13 cellular contexts compared by ENCODE assay signal in the genomic region with DNA sequence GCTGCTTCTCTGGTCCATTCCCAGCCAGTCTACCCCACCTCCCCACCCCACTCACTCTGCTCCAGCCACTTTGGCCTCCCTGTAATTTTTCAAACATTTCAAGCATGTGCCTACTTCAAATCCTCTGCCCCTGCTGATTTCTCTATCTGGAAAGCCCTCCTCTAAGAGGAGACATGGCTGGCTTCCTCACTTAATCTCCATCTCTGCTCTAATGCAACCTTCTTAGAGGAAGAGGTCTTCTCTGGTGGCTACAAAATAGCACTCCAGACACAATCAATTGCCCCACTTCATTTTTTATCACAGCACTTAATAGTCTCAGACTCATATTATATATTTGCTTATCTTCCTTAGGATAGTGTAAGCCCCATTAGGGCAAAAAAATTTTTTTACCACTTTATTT.
DNase-seq lines count a peak whose midpoint lies in the region; ATAC-seq and TF ChIP-seq lines count a peak whose summit lies in the region.
"Had no signal": no experiment of that assay in that cellular context is flagged by ENCODE, and none has a peak within 500 bp of the region (broad histone marks: within the 10 kb centered on the region; RNA-seq: fewer than 3 reads in every experiment).

No MANE protein-coding gene starts in this region.

- H3K27ac ChIP-seq in OCI-LY7 (ENCODE audit: low read depth, low read length, poor library complexity, severe bottlenecking), result peak overlapping the region; percentile 50
- H3K27ac ChIP-seq: HL-60 had no signal

- no peaks in the 10 kb centered on the region for H3K79me2 ChIP-seq in OCI-LY7 (ENCODE audit: insufficient read depth, low read depth, low read length)

- POLR2A ChIA-PET in OCI-LY7 (lab: Charles Lee), result interaction anchor here (0.5 to 4.5 kb wide), 5 partner anchors 12 to 1506 kb away, joined by 3 to 24 read pairs (median 3); no protein-coding TSS in a partner anchor

- no TSS peak for BruUV-seq in OCI-LY7 (replicated peaks; lab: Mats Ljungman, UMichigan)

- peak overlapping the region; percentile 20 for H3K4me3 ChIP-seq in OCI-LY7 (ENCODE audit: low read depth, low read length, poor library complexity, severe bottlenecking)
- H3K4me3 ChIP-seq: GM23338 had no signal

- CTCF ChIA-PET in OCI-LY7 (lab: Charles Lee; ENCODE audit: unreplicated experiment), result no interaction called here
- CTCF ChIA-PET in activated CD8-positive, alpha-beta memory T cell treated with anti-CD3 and anti-CD28 coated beads, Interleukin-2, amount 10 ng/mL, durations not matched to agents 7 days and 5 days (lab: Charles Lee), result no interaction called here

- no peak overlapping the region for H3K4me3 Mint-ChIP-seq in stimulated activated naive CD8-positive, alpha-beta T cell treated with anti-CD3 and anti-CD28 coated beads, Interleukin-15, amount 100 ng/mL, for 72 hours
- H3K4me3 Mint-ChIP-seq in activated CD8-positive, alpha-beta memory T cell treated with anti-CD3 and anti-CD28 coated beads, Interleukin-2, amount 10 ng/mL, durations not matched to agents 7 days and 5 days, result no peak overlapping the region
- H3K4me3 Mint-ChIP-seq: CD8-positive, alpha-beta memory T cell; GM23338 had no signal

- peaks cover 23% of the 10 kb centered on the region for H3K4me1 Mint-ChIP-seq in stimulated activated naive CD8-positive, alpha-beta T cell treated with anti-CD3 and anti-CD28 coated beads, Interleukin-15, amount 100 ng/mL, for 72 hours
- H3K4me1 Mint-ChIP-seq in activated CD8-positive, alpha-beta memory T cell treated with anti-CD3 and anti-CD28 coated beads, Interleukin-2, amount 10 ng/mL, durations not matched to agents 7 days and 5 days, result peaks cover 24% of the 10 kb centered on the region

- H3K36me3 ChIP-seq in OCI-LY7 (ENCODE audit: insufficient read depth, low read length), result no peaks in the 10 kb centered on the region; the same call in 1 of the 2 replicates
- H3K36me3 ChIP-seq: BE2C had no signal

- TF ChIP-seq CTCF in OCI-LY7 (conservative IDR thresholded peaks at IDR 0.05; ENCODE audit: low read length), result no peak

- no peaks in the 10 kb centered on the region for H3K27me3 Mint-ChIP-seq in stimulated activated naive CD8-positive, alpha-beta T cell treated with anti-CD3 and anti-CD28 coated beads, Interleukin-15, amount 100 ng/mL, for 72 hours
- no peaks in the 10 kb centered on the region for H3K27me3 Mint-ChIP-seq in activated CD8-positive, alpha-beta memory T cell treated with anti-CD3 and anti-CD28 coated beads, Interleukin-2, amount 10 ng/mL, durations not matched to agents 7 days and 5 days

- H3K4me2 ChIP-seq in OCI-LY7 (ENCODE audit: low read length), result peak overlapping the region; percentile 58
- H3K4me2 ChIP-seq: GM23338 had no signal

- H3K9me3 ChIP-seq in OCI-LY7 (ENCODE audit: low read length), result no peaks in the 10 kb centered on the region
- H3K9me3 ChIP-seq: BE2C, Caco-2 had no signal

- H3K36me3 Mint-ChIP-seq in activated CD8-positive, alpha-beta memory T cell treated with anti-CD3 and anti-CD28 coated beads, Interleukin-2, amount 10 ng/mL, durations not matched to agents 7 days and 5 days, result peaks cover 13% of the 10 kb centered on the region

- H3K9me2 ChIP-seq in OCI-LY7 (ENCODE audit: insufficient read depth, low read length), result no peaks in the 10 kb centered on the region

- no peak for DNase-seq in stimulated activated naive CD8-positive, alpha-beta T cell treated with anti-CD3 and anti-CD28 coated beads, Interleukin-15, amount 100 ng/mL, for 72 hours
- no peak for DNase-seq in stimulated activated naive CD8-positive, alpha-beta T cell treated with anti-CD3 and anti-CD28 coated beads, Interleukin-15, Interleukin-2, amounts not matched to agents 100 U/mL and 50 U/mL, for 24 hours
- DNase-seq in KBM-7 (peak; percentile 18), OCI-LY7 (ENCODE audit: low spot score) (peak; percentile 80), putamen (ENCODE audit: low spot score) (no peak)
- DNase-seq in activated CD8-positive, alpha-beta memory T cell treated with anti-CD3 and anti-CD28 coated beads, Interleukin-2, amount 10 ng/mL, durations not matched to agents 7 days and 5 days, result no peak
- no peak for DNase-seq in effector CD8-positive, alpha-beta T cell (lab: John Stamatoyannopoulos, UW)
- DNase-seq: BE2C; Caco-2; CD8-positive, alpha-beta memory T cell; H7 had no signal

- in situ Hi-C loops in KBM-7 (cut with MboI; ENCODE audit: low pct_unique_long_range_greater_than_20kb, low sequenced_read_pairs), result loop anchor here (25.0 kb wide), 1 partner anchor 159 kb away; no protein-coding TSS in a partner anchor

- H3K4me1 ChIP-seq in OCI-LY7 (ENCODE audit: insufficient read depth, low read length, poor library complexity, severe bottlenecking), result peaks cover 32% of the 10 kb centered on the region
- H3K4me1 ChIP-seq: Caco-2 had no signal

- H3K9me3 Mint-ChIP-seq in stimulated activated naive CD8-positive, alpha-beta T cell treated with anti-CD3 and anti-CD28 coated beads, Interleukin-15, amount 100 ng/mL, for 72 hours, result peaks cover 0 to 4% of the 10 kb centered on the region in 2 donors
- no peaks in the 10 kb centered on the region for H3K9me3 Mint-ChIP-seq in activated CD8-positive, alpha-beta memory T cell treated with anti-CD3 and anti-CD28 coated beads, Interleukin-2, amount 10 ng/mL, durations not matched to agents 7 days and 5 days (ENCODE audit: low read depth)
- H3K9me3 Mint-ChIP-seq: CD8-positive, alpha-beta memory T cell; GM23338 had no signal

- H4K20me1 ChIP-seq in OCI-LY7 (ENCODE audit: insufficient read depth, low read length), result no peaks in the 10 kb centered on the region

- peak; percentile 7 for ATAC-seq in stimulated activated naive CD8-positive, alpha-beta T cell treated with anti-CD3 and anti-CD28 coated beads, Interleukin-15, amount 100 ng/mL, for 72 hours
- ATAC-seq in stimulated activated naive CD8-positive, alpha-beta T cell treated with anti-CD3 and anti-CD28 coated beads, Interleukin-15, Interleukin-2, amounts not matched to agents 100 U/mL and 50 U/mL, for 24 hours, result no peak
- ATAC-seq in activated CD8-positive, alpha-beta memory T cell treated with anti-CD3 and anti-CD28 coated beads, Interleukin-2, amount 10 ng/mL, durations not matched to agents 7 days and 5 days, result no peak
- ATAC-seq: GM23338 had no signal

- H2AFZ ChIP-seq in OCI-LY7 (ENCODE audit: low read length), result peak overlapping the region; percentile 93
- H2AFZ ChIP-seq: GM23338 had no signal

- intact Hi-C loops in OCI-LY7 (cut with micrococcal nuclease; ENCODE audit: unreplicated experiment), result loop anchor here (2.0 kb wide), 1 partner anchor 63 kb away; no protein-coding TSS in a partner anchor

- no peak overlapping the region for H3K27ac Mint-ChIP-seq in stimulated activated naive CD8-positive, alpha-beta T cell treated with anti-CD3 and anti-CD28 coated beads, Interleukin-15, amount 100 ng/mL, for 72 hours
- no peak overlapping the region for H3K27ac Mint-ChIP-seq in activated CD8-positive, alpha-beta memory T cell treated with anti-CD3 and anti-CD28 coated beads, Interleukin-2, amount 10 ng/mL, durations not matched to agents 7 days and 5 days
- H3K27ac Mint-ChIP-seq: GM23338 had no signal

Comparison
In these comparisons a context has a peak if more than half of its experiments do, and no peak if none do; other contexts are left out.
1. DNase-seq: peak in KBM-7 (single experiment) and OCI-LY7 (single experiment); none in stimulated activated naive CD8-positive, alpha-beta T cell treated with anti-CD3 and anti-CD28 coated beads, Interleukin-15, amount 100 ng/mL, for 72 hours (0 of 2), stimulated activated naive CD8-positive, alpha-beta T cell treated with anti-CD3 and anti-CD28 coated beads, Interleukin-15, Interleukin-2, amounts not matched to agents 100 U/mL and 50 U/mL, for 24 hours (single experiment), activated CD8-positive, alpha-beta memory T cell treated with anti-CD3 and anti-CD28 coated beads, Interleukin-2, amount 10 ng/mL, durations not matched to agents 7 days and 5 days (single experiment), effector CD8-positive, alpha-beta T cell (single experiment) and putamen (single experiment).